Comparison of ENCODE assay signal across 9 cellular contexts in the genomic region with DNA sequence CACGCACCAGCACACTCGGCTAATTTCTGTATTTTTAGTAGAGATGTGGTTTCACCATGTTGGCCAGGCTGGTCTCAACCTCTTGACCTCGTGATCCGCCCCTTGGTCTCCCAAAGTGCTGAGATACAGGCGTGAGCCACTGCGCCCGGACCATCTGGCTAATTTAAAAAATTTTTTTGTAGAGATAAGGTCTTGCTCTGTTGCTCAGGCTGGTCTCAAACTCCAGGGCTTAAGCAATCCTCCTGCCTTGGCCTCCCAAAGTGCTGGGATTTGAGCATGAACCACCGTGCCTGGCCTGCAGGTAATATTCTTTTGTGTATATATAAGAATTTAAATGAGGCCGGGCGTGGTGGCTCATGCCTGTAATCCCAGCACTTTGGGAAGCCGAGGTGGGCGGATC.
"Had no signal": no experiment of that assay in that cellular context is flagged by ENCODE, and none has a peak within 500 bp of the region (broad histone marks: within the 10 kb centered on the region; RNA-seq: fewer than 3 reads in every experiment).

No MANE protein-coding gene starts in this region.

- H3K4me2 ChIP-seq: GM23338 had no signal

- H3K4me3 ChIP-seq: GM23248, GM23338, HAP-1 had no signal

- H2AFZ ChIP-seq: GM23248, GM23338 had no signal

- H3K9ac ChIP-seq: GM23248 had no signal

- H3K9me3 Mint-ChIP-seq: GM23338, H9 had no signal

- DNase-seq: GM23248, GOT3, H7, H9, HCEC 1CT, HFFc6 had no signal

- H3K4me3 Mint-ChIP-seq: GM23338, H9, HFFc6 had no signal

- H3K27ac Mint-ChIP-seq: GM23338, H9, HFFc6 had no signal

- ATAC-seq: GM23338, HCT116 had no signal

- H3K27ac ChIP-seq: GM23248 had no signal

- H3K36me3 ChIP-seq: HAP-1 had no signal
